In genomic region chr1:244652699-244653438, GRCh38 we compare ENCODE assay signal across 1 cellular context.
TF ChIP-seq lines count a peak whose summit lies in the region.

TSS of gene DESI2 (plus strand) at chr1:244653126. CDS start at chr1:244653314, 188 bp downstream.

TF ChIP-seq in K562, 482 proteins besides CTCF, POLR2A, EP300 and RAD21 (continued from another document and continues in another):
- TF ChIP-seq CTCFL (IDR thresholded peaks at IDR 0.05; ENCODE audit: borderline replicate concordance, insufficient read depth, low read depth, low read length, poor library complexity, severe bottlenecking) (peak; percentile 93), GTF2E2 (tag; IDR thresholded peaks at IDR 0.05) (no peak), HSF4 (CRISPR knock-in tag; IDR thresholded peaks at IDR 0.05; ENCODE audit: borderline replicate concordance) (no peak), RBM17 (IDR thresholded peaks at IDR 0.05; ENCODE audit: borderline replicate concordance, low read depth, low read length) (no peak), POLR2AphosphoS5 (IDR thresholded peaks at IDR 0.05; ENCODE audit: control insufficient read depth, insufficient read depth, low read depth, low read length) (peak; percentile 95), ZNF778 (CRISPR knock-in tag; IDR thresholded peaks at IDR 0.05) (no peak), FOSL1 (tag; conservative IDR thresholded peaks at IDR 0.05) (peak; percentile 45; the same call in 1 of the 2 replicates), SREBF1 (IDR thresholded peaks at IDR 0.05; ENCODE audit: borderline replicate concordance, low read depth, low read length) (no peak), ILF3 (IDR thresholded peaks at IDR 0.05; ENCODE audit: borderline replicate concordance) (peak; percentile 96), TRIM24 (IDR thresholded peaks at IDR 0.05) (0 out of 4 replicates have a peak, but pooled peaks of 1 of the 2 experiments have one; percentile 11), ZNF124 (CRISPR knock-in tag; IDR thresholded peaks at IDR 0.05) (no peak), ZNF384 (IDR thresholded peaks at IDR 0.05; ENCODE audit: low read depth, low read length) (no peak), SP1 (CRISPR knock-in tag; IDR thresholded peaks at IDR 0.05) (peak; percentile 83), RCOR1 (IDR thresholded peaks at IDR 0.05; ENCODE audit: borderline replicate concordance in 1 of 2, low read depth in 2 of 2, low read length in 2 of 2) (peak in 1 of 2 experiments; percentile 33; a peak in 2 of 4 replicates), ZFP30 (CRISPR knock-in tag; IDR thresholded peaks at IDR 0.05; ENCODE audit: borderline replicate concordance) (no peak), DACH1 (IDR thresholded peaks at IDR 0.05; ENCODE audit: partially characterized antibody) (no peak), RBM15 (IDR thresholded peaks at IDR 0.05; ENCODE audit: insufficient read depth, low read length) (no peak), NCOA4 (IDR thresholded peaks at IDR 0.05; ENCODE audit: partially characterized antibody) (no peak), ZNF707 (CRISPR knock-in tag; conservative IDR thresholded peaks at IDR 0.05) (no peak), MTA1 (IDR thresholded peaks at IDR 0.05; ENCODE audit: borderline replicate concordance) (0 out of 2 replicates have a peak, but pooled peaks have one; percentile 3), TARDBP (IDR thresholded peaks at IDR 0.05) (no peak), ZNF280B (CRISPR knock-in tag; IDR thresholded peaks at IDR 0.05) (no peak), SP2 (IDR thresholded peaks at IDR 0.05; ENCODE audit: extremely low read depth, low read depth, low read length, poor library complexity, severe bottlenecking) (no peak), MEF2D (tag; conservative IDR thresholded peaks at IDR 0.05; ENCODE audit: low read depth) (no peak), E2F8 (IDR thresholded peaks at IDR 0.05; ENCODE audit: low read depth, partially characterized antibody) (no peak), TAL1 (IDR thresholded peaks at IDR 0.05) (no peak), MCM3 (IDR thresholded peaks at IDR 0.05) (no peak), ZBTB5 (IDR thresholded peaks at IDR 0.05) (no peak), PATZ1 (CRISPR knock-in tag; IDR thresholded peaks at IDR 0.05; ENCODE audit: borderline replicate concordance) (no peak), STAT5A (IDR thresholded peaks at IDR 0.05; ENCODE audit: borderline replicate concordance, low read length) (no peak), RAD51 (IDR thresholded peaks at IDR 0.05; ENCODE audit: borderline replicate concordance, low read depth) (no peak), ZNF41 (CRISPR knock-in tag; conservative IDR thresholded peaks at IDR 0.05) (no peak), TAF1 (IDR thresholded peaks at IDR 0.05; ENCODE audit: control insufficient read depth, extremely low read depth, insufficient read depth, low read length, severe bottlenecking) (peak; percentile 92), XRCC4 (IDR thresholded peaks at IDR 0.05; ENCODE audit: extremely low read depth, insufficient read depth, insufficient read length) (no peak), GTF2A2 (tag; IDR thresholded peaks at IDR 0.05) (no peak), SMAD4 (CRISPR knock-in tag; conservative IDR thresholded peaks at IDR 0.05) (peak; percentile 95), ETS2 (tag; IDR thresholded peaks at IDR 0.05; ENCODE audit: borderline replicate concordance, poor library complexity, severe bottlenecking) (no peak), BDP1 (IDR thresholded peaks at IDR 0.05; ENCODE audit: insufficient read depth, insufficient read length) (no peak), THAP7 (CRISPR knock-in tag; IDR thresholded peaks at IDR 0.05) (no peak), CCNT2 (IDR thresholded peaks at IDR 0.05; ENCODE audit: borderline replicate concordance, extremely low read depth, insufficient read length, low read depth, low read length) (peak; percentile 97), TRIM28 (IDR thresholded peaks at IDR 0.05) (no peak), ZNF75A (CRISPR knock-in tag; IDR thresholded peaks at IDR 0.05) (no peak), GTF2B (IDR thresholded peaks at IDR 0.05; ENCODE audit: extremely low read depth, insufficient read length) (no peak), SAP30 (IDR thresholded peaks at IDR 0.05; ENCODE audit: borderline replicate concordance, insufficient read depth, low read depth, low read length, poor library complexity, severe bottlenecking) (peak; percentile 75), TSHZ1 (CRISPR knock-in tag; IDR thresholded peaks at IDR 0.05) (no peak), NCOR1 (IDR thresholded peaks at IDR 0.05) (no peak), HES1 (IDR thresholded peaks at IDR 0.05; ENCODE audit: low read depth) (no peak), DLX4 (CRISPR knock-in tag; IDR thresholded peaks at IDR 0.05) (no peak)
